21 cellular contexts compared by ENCODE assay signal in the genomic region with DNA sequence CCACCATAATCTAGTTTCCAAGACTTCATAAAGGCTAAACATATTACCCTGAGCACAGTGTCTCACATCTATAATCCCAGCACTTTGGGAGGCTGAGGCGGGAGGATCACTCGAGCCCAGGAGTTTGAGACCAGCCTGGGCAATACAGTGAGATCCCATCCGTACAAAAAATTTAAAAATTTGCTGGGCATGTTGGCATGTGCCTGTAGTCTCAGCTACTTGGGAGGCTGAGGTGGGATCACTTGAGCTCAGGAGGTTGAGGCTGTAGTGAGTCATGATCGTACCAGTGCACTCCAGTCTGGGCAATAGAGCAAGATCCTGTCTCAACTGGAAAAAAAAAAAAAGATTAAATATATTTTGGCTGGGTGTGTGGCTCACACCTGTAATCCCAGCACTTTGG.
DNase-seq lines count a peak whose midpoint lies in the region; ATAC-seq, FAIRE-seq and TF ChIP-seq lines count a peak whose summit lies in the region.
"Had no signal": no experiment of that assay in that cellular context is flagged by ENCODE, and none has a peak within 500 bp of the region (broad histone marks: within the 10 kb centered on the region; RNA-seq: fewer than 3 reads in every experiment).

No MANE protein-coding gene starts in this region.

- no peak for TF ChIP-seq CTCF in RWPE1 (conservative IDR thresholded peaks at IDR 0.05; ENCODE audit: low read depth)

- no peaks in the 10 kb centered on the region for H3K4me1 Mint-ChIP-seq in CD4-positive, alpha-beta memory T cell
- H3K4me1 Mint-ChIP-seq: CD4-positive, CD25-positive, alpha-beta regulatory T cell; IgD-negative memory B cell had no signal

- intact Hi-C loops in CD4-positive, alpha-beta memory T cell (cut with micrococcal nuclease) = no loop called here

- peak; percentile 65 for DNase-seq in M059J (ENCODE audit: low read depth)
- no peak for DNase-seq in RWPE1 (ENCODE audit: low spot score)
- DNase-seq in epithelial cell of prostate (ENCODE audit: low read depth, low spot score) = no peak
- DNase-seq in urothelium cell line (ENCODE audit: low spot score) = no peak
- DNase-seq in CD4-positive, alpha-beta memory T cell = no peak
- DNase-seq in HuH-7 (ENCODE audit: low spot score) = no peak
- DNase-seq: ACHN; BE2C; C1 segment of cervical spinal cord; Caco-2; CD4-positive, CD25-positive, alpha-beta regulatory T cell; GOT3; H9; KG1 had no signal

- no peaks in the 10 kb centered on the region for H3K27me3 ChIP-seq in CD4-positive, alpha-beta memory T cell (ENCODE audit: insufficient read depth, low read length)
- H3K27me3 ChIP-seq: BE2C had no signal

- H3K4me1 ChIP-seq in CD4-positive, alpha-beta memory T cell (ENCODE audit: insufficient read depth, low read length) = no peaks in the 10 kb centered on the region
- H3K4me1 ChIP-seq: BE2C had no signal

- CTCF ChIA-PET in RWPE1 (lab: Yijun Ruan, JAX) = interaction anchor here (0.7 kb wide), 1 partner anchor 14 kb away, joined by 3 read pairs; no protein-coding TSS in a partner anchor
- CTCF ChIA-PET in CD4-positive, alpha-beta memory T cell (lab: Charles Lee; ENCODE audit: partially characterized antibody) = no interaction called here

- no peaks in the 10 kb centered on the region for H3K36me3 Mint-ChIP-seq in CD4-positive, alpha-beta memory T cell
- H3K36me3 Mint-ChIP-seq: CD4-positive, CD25-positive, alpha-beta regulatory T cell; IgD-negative memory B cell had no signal

- H3K27ac ChIP-seq in RWPE1 (peak overlapping the region; percentile 35; the same call in 1 of the 2 replicates), epithelial cell of prostate (peak overlapping the region; percentile 72)
- no peak overlapping the region for H3K27ac ChIP-seq in CD4-positive, alpha-beta memory T cell (ENCODE audit: low read depth, low read length)
- H3K27ac ChIP-seq: HL-60 had no signal

- no peak for ATAC-seq in GM19324 (IDR thresholded peaks at IDR 0.05; ENCODE audit: low FRiP score, unreplicated experiment)

- peaks cover 0 to 5% of the 10 kb centered on the region in 2 donors for H3K27me3 Mint-ChIP-seq in CD4-positive, alpha-beta memory T cell
- H3K27me3 Mint-ChIP-seq: CD4-positive, CD25-positive, alpha-beta regulatory T cell had no signal

- no peaks in the 10 kb centered on the region for H3K9me3 ChIP-seq in CD4-positive, alpha-beta memory T cell (ENCODE audit: control insufficient read depth in 1 of 2, low read length in 2 of 2)
- H3K9me3 ChIP-seq: BE2C, Caco-2 had no signal

- H3K4me3 Mint-ChIP-seq in CD4-positive, alpha-beta memory T cell = no peak overlapping the region
- H3K4me3 Mint-ChIP-seq: CD4-positive, CD25-positive, alpha-beta regulatory T cell; H9 had no signal

- H3K36me3 ChIP-seq in CD4-positive, alpha-beta memory T cell (ENCODE audit: insufficient read depth, low read length) = no peaks in the 10 kb centered on the region
- H3K36me3 ChIP-seq: BE2C had no signal

- peak; percentile 17 for FAIRE-seq in urothelium cell line (lab: Jason Lieb, UNC)
- FAIRE-seq: A204.1, D721Med, GM12892, GM18507 had no signal

- POLR2A ChIA-PET in RWPE1 (lab: Yijun Ruan, JAX; ENCODE audit: low non-redundant PET) = interaction anchor here (0.8 kb wide), 1 partner anchor 63 kb away, joined by 7 read pairs; no protein-coding TSS in a partner anchor
- POLR2A ChIA-PET in CD4-positive, alpha-beta memory T cell (lab: Charles Lee; ENCODE audit: partially characterized antibody) = no interaction called here

- H3K27ac Mint-ChIP-seq in CD4-positive, alpha-beta memory T cell = no peak overlapping the region
- H3K27ac Mint-ChIP-seq: CD4-positive, CD25-positive, alpha-beta regulatory T cell; IgD-negative memory B cell had no signal

- no peaks in the 10 kb centered on the region for H3K9me3 Mint-ChIP-seq in CD4-positive, alpha-beta memory T cell
- H3K9me3 Mint-ChIP-seq: CD4-positive, CD25-positive, alpha-beta regulatory T cell; H9; IgD-negative memory B cell had no signal

- H3K4me3 ChIP-seq in CD4-positive, alpha-beta memory T cell (ENCODE audit: low read length in 2 of 2) = no peak overlapping the region
